ENCODE assay signal across 9 cellular contexts in the genomic region with DNA sequence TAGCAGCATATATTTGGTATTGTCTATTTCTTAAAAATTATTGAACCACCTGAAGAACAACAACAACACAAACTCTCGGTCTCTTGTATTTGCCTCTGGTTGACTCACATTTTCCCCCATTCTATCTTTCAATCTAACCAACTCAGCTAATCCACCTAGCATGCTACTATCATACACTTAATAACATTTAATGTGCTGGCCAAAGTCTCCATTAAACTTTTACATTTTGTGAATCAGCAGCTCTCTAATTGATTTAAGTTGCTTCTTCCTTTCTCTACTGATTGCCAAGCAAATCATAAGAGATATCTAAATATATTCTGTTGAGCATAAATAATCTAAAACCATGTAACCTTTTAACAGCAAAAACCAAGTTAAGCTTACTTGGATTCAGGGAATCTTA.
"Had no signal": no experiment of that assay in that cellular context is flagged by ENCODE, and none has a peak within 500 bp of the region (broad histone marks: within the 10 kb centered on the region; RNA-seq: fewer than 3 reads in every experiment).

No MANE protein-coding gene starts in this region.

- DNase-seq: GM23248, GOT3, H7, H9, HCEC 1CT, HFFc6 had no signal

- H3K27ac ChIP-seq: GM23248 had no signal

- H3K4me2 ChIP-seq: GM23338 had no signal

- H3K36me3 ChIP-seq: HAP-1 had no signal

- H2AFZ ChIP-seq: GM23248, GM23338 had no signal

- H3K9ac ChIP-seq: GM23248 had no signal

- H3K9me3 ChIP-seq: HAP-1 had no signal

- ATAC-seq: GM23338, HCT116 had no signal

- H3K4me3 ChIP-seq: GM23248, GM23338, HAP-1 had no signal
